Comparison of ENCODE assay signal across 10 cellular contexts in the genomic region with DNA sequence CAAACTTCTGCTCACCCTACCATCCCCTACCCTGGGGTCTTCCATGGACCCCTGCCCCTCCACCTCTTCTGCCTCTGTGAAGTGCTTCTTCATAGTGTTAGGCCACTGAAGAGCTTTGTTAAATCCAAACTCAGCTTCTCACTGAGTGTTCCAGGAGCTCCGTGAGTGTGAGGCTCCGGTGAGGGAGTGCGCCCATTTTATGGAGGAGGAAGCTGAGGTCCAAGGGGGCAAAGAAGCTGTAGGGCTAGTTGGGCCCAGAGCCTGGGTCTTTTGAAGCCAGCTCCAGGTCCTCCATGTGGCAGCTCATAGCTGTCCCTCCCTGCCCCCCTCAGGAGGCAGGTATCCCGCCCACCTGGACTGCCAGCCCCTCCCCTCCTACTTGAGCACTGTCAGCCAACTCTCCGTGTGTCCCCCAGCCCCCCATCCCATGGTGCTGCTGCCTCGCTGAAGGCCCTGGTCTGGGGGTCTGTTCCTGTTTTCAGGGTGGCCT. TPM values are rescaled to one million over a fixed set of nuclear protein-coding genes. Genes with fewer than 3 reads are reported as not detected.
DNase-seq lines count a peak whose midpoint lies in the region; ATAC-seq and TF ChIP-seq lines count a peak whose summit lies in the region.
"Had no signal": no experiment of that assay in that cellular context is flagged by ENCODE, and none has a peak within 500 bp of the region (broad histone marks: within the 10 kb centered on the region; RNA-seq: fewer than 3 reads in every experiment).

No MANE protein-coding gene starts in this region.

- no peak for ATAC-seq in Right ventricle myocardium superior (ENCODE audit: poor library complexity)
- ATAC-seq in left cardiac atrium = no peak
- no peak for ATAC-seq in upper lobe of left lung (ENCODE audit: low FRiP score in 2 of 2)
- ATAC-seq in SK-N-SH treated with all-trans-retinoic acid at 6 μM for 48 hours = no peak

- no peaks in the 10 kb centered on the region for H3K27me3 Mint-ChIP-seq in activated naive CD8-positive, alpha-beta T cell

- DNase-seq in Right ventricle myocardium superior (peak; percentile 35), left cardiac atrium (no peak), upper lobe of left lung (no peak), AG20443 (ENCODE audit: low spot score) (no peak), NCI-H2029 treated with DMSO at 0.1 percent for 48 hours (lab: John Stamatoyannopoulos, UW) (no peak)
- DNase-seq: NCI-H774 had no signal

- H3K4me3 ChIP-seq in mucosa of rectum (ENCODE audit: low read length in 2 of 2) (peak overlapping the region; percentile 3 to 57), upper lobe of left lung (peak overlapping the region in 3 of 4 donors; percentile 17 to 71 (median 26))

- peaks cover 2% of the 10 kb centered on the region for H3K36me3 Mint-ChIP-seq in activated naive CD8-positive, alpha-beta T cell

- peaks cover 83% of the 10 kb centered on the region for H3K4me1 Mint-ChIP-seq in activated naive CD8-positive, alpha-beta T cell (ENCODE audit: low read depth)

- no peak for TF ChIP-seq CTCF in upper lobe of left lung (IDR thresholded peaks at IDR 0.05)

- H3K9me3 ChIP-seq in mucosa of rectum (ENCODE audit: control insufficient read depth in 2 of 2, low read length in 2 of 2) = no peaks in the 10 kb centered on the region
- H3K9me3 ChIP-seq in upper lobe of left lung = no peaks in the 10 kb centered on the region

- intact Hi-C loops in Right ventricle myocardium superior (cut with DNase I) = no loop called here
- intact Hi-C loops in left cardiac atrium (cut with DNase I) = no loop called here

- no peak for TF ChIP-seq EP300 in upper lobe of left lung (IDR thresholded peaks at IDR 0.05)

- H3K27me3 ChIP-seq in mucosa of rectum (ENCODE audit: control insufficient read depth in 2 of 2, insufficient read depth in 2 of 2, low read length in 2 of 2) (peaks cover 0 to 2% of the 10 kb centered on the region in 2 donors), upper lobe of left lung (no peaks in the 10 kb centered on the region)

- peak overlapping the region; percentile 91 for H3K4me3 Mint-ChIP-seq in activated naive CD8-positive, alpha-beta T cell

- peak overlapping the region; percentile 42 to 63 for H3K9ac ChIP-seq in mucosa of rectum (ENCODE audit: low read depth in 1 of 2, low read length in 2 of 2)

- H3K36me3 ChIP-seq in mucosa of rectum (ENCODE audit: control insufficient read depth in 2 of 2, insufficient read depth in 2 of 2, low read length in 2 of 2) = no peaks in the 10 kb centered on the region
- H3K36me3 ChIP-seq in upper lobe of left lung = no peaks in the 10 kb centered on the region

- 83 to 91% methylated on average over 3 to 6 of the region's 6 CpGs for WGBS in upper lobe of left lung, 2 donors

- H3K4me1 ChIP-seq in mucosa of rectum (ENCODE audit: control insufficient read depth in 2 of 2, insufficient read depth in 2 of 2, low read length in 2 of 2) (peaks cover 49 to 50% of the 10 kb centered on the region in 2 donors), upper lobe of left lung (peaks cover 30 to 74% (median 55%) of the 10 kb centered on the region in 4 donors)

- peak overlapping the region; percentile 99 for H3K27ac Mint-ChIP-seq in activated naive CD8-positive, alpha-beta T cell

- no peaks in the 10 kb centered on the region for H3K9me3 Mint-ChIP-seq in activated naive CD8-positive, alpha-beta T cell (ENCODE audit: low read depth)

- H3K27ac ChIP-seq in mucosa of rectum (ENCODE audit: low read depth in 2 of 2, low read length in 2 of 2) = peak overlapping the region; percentile 79 to 88
- H3K27ac ChIP-seq in upper lobe of left lung = peak overlapping the region; percentile 65 to 93 (median 86)
- H3K27ac ChIP-seq: C4-2B had no signal

- TF ChIP-seq POLR2A in upper lobe of left lung (IDR thresholded peaks at IDR 0.05) = no peak

TF ChIP-seq in SK-N-SH treated with all-trans-retinoic acid at 6 μM for 48 hours, 23 proteins besides CTCF, POLR2A, EP300 and RAD21 (continues in another document):
- TF ChIP-seq, protein P1, sequence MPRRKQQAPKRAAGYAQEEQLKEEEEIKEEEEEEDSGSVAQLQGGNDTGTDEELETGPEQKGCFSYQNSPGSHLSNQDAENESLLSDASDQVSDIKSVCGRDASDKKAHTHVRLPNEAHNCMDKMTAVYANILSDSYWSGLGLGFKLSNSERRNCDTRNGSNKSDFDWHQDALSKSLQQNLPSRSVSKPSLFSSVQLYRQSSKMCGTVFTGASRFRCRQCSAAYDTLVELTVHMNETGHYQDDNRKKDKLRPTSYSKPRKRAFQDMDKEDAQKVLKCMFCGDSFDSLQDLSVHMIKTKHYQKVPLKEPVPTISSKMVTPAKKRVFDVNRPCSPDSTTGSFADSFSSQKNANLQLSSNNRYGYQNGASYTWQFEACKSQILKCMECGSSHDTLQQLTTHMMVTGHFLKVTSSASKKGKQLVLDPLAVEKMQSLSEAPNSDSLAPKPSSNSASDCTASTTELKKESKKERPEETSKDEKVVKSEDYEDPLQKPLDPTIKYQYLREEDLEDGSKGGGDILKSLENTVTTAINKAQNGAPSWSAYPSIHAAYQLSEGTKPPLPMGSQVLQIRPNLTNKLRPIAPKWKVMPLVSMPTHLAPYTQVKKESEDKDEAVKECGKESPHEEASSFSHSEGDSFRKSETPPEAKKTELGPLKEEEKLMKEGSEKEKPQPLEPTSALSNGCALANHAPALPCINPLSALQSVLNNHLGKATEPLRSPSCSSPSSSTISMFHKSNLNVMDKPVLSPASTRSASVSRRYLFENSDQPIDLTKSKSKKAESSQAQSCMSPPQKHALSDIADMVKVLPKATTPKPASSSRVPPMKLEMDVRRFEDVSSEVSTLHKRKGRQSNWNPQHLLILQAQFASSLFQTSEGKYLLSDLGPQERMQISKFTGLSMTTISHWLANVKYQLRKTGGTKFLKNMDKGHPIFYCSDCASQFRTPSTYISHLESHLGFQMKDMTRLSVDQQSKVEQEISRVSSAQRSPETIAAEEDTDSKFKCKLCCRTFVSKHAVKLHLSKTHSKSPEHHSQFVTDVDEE (CRISPR knock-in tag; IDR thresholded peaks at IDR 0.05) = no peak
- TF ChIP-seq, protein P2, sequence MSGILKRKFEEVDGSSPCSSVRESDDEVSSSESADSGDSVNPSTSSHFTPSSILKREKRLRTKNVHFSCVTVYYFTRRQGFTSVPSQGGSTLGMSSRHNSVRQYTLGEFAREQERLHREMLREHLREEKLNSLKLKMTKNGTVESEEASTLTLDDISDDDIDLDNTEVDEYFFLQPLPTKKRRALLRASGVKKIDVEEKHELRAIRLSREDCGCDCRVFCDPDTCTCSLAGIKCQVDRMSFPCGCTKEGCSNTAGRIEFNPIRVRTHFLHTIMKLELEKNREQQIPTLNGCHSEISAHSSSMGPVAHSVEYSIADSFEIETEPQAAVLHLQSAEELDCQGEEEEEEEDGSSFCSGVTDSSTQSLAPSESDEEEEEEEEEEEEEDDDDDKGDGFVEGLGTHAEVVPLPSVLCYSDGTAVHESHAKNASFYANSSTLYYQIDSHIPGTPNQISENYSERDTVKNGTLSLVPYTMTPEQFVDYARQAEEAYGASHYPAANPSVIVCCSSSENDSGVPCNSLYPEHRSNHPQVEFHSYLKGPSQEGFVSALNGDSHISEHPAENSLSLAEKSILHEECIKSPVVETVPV (CRISPR knock-in tag; IDR thresholded peaks at IDR 0.05) = no peak
- TF ChIP-seq, protein P3, sequence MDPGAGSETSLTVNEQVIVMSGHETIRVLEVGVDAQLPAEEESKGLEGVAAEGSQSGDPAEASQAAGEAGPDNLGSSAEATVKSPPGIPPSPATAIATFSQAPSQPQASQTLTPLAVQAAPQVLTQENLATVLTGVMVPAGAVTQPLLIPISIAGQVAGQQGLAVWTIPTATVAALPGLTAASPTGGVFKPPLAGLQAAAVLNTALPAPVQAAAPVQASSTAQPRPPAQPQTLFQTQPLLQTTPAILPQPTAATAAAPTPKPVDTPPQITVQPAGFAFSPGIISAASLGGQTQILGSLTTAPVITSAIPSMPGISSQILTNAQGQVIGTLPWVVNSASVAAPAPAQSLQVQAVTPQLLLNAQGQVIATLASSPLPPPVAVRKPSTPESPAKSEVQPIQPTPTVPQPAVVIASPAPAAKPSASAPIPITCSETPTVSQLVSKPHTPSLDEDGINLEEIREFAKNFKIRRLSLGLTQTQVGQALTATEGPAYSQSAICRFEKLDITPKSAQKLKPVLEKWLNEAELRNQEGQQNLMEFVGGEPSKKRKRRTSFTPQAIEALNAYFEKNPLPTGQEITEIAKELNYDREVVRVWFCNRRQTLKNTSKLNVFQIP (CRISPR knock-in tag; IDR thresholded peaks at IDR 0.05; ENCODE audit: borderline replicate concordance, low read depth) = no peak
- TF ChIP-seq ZNF8 (CRISPR knock-in tag; IDR thresholded peaks at IDR 0.05) (no peak), ZC3H10 (CRISPR knock-in tag; IDR thresholded peaks at IDR 0.05) (no peak), ARNTL (CRISPR knock-in tag; IDR thresholded peaks at IDR 0.05; ENCODE audit: borderline replicate concordance, low read depth) (no peak), OSR1 (CRISPR knock-in tag; IDR thresholded peaks at IDR 0.05) (no peak)
- TF ChIP-seq, protein P4, sequence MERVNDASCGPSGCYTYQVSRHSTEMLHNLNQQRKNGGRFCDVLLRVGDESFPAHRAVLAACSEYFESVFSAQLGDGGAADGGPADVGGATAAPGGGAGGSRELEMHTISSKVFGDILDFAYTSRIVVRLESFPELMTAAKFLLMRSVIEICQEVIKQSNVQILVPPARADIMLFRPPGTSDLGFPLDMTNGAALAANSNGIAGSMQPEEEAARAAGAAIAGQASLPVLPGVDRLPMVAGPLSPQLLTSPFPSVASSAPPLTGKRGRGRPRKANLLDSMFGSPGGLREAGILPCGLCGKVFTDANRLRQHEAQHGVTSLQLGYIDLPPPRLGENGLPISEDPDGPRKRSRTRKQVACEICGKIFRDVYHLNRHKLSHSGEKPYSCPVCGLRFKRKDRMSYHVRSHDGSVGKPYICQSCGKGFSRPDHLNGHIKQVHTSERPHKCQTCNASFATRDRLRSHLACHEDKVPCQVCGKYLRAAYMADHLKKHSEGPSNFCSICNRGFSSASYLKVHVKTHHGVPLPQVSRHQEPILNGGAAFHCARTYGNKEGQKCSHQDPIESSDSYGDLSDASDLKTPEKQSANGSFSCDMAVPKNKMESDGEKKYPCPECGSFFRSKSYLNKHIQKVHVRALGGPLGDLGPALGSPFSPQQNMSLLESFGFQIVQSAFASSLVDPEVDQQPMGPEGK (CRISPR knock-in tag; IDR thresholded peaks at IDR 0.05; ENCODE audit: borderline replicate concordance) = no peak

RNA-seq across cellular contexts. Expression of a gene that starts 6.0 kb away (rescaled TPM):
- total RNA-seq in Right ventricle myocardium superior (12.0 TPM), left cardiac atrium (10 to 100 TPM; 16.6 to 18.6 TPM), upper lobe of left lung (100 to 1,000 TPM in 3 of 6 donors, 10 to 100 TPM in 3; 42.9 to 119 (median 98.3) TPM)

RNA-seq across cellular contexts. Expression of a gene that starts 34.2 kb away (rescaled TPM):
- total RNA-seq in Right ventricle myocardium superior = not detected
- total RNA-seq in left cardiac atrium = not detected
- total RNA-seq in upper lobe of left lung = under 1 TPM in 1 of 6 donors, not detected in 5; 0.20 TPM
